In the genomic region with DNA sequence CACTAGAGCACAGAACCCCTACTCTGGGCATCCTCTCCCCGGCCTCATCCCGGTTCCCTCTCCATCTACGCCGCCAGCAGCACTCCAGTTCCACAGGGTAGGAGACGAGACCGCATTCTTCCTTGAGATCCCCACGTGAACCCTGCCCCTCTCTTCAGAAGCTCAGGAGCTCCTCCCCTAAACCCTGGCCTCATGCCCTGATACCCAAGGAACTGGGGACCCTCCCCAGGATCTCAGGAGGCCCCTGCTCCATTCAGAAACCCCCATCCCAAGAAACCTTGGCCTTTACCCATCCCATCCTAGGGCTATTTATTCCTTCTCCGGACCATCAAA, we compare ENCODE assay signal across 6 cellular contexts. TPM values are rescaled to one million over a fixed set of nuclear protein-coding genes. Genes with fewer than 3 reads are reported as not detected.
DNase-seq lines count a peak whose midpoint lies in the region; ATAC-seq, FAIRE-seq and TF ChIP-seq lines count a peak whose summit lies in the region.

No MANE protein-coding gene starts in this region.

- POLR2A ChIA-PET in HepG2 (lab: Yijun Ruan, JAX) = no interaction called here

- TF ChIP-seq EP300 in HepG2 (IDR thresholded peaks at IDR 0.05; ENCODE audit: low read depth in 2 of 2, low read length in 2 of 2) (no peak), HepG2 (CRISPR knock-in tag; IDR thresholded peaks at IDR 0.05; ENCODE audit: borderline replicate concordance) (no peak), gastroesophageal sphincter (IDR thresholded peaks at IDR 0.05) (no peak)

- H3K4me2 ChIP-seq in HepG2 (ENCODE audit: low read depth, low read length) = peak overlapping the region; percentile 72; the same call in 1 of the 2 replicates

- DNase-seq in HepG2 (ENCODE audit: low spot score) = no peak
- no peak for DNase-seq in right lobe of liver
- no peak for DNase-seq in HCEC 1CT
- DNase-seq in DMS153 (lab: John Stamatoyannopoulos, UW) = no peak

- no peak for TF ChIP-seq CTCF in HepG2 (CRISPR knock-in tag; IDR thresholded peaks at IDR 0.05)
- TF ChIP-seq CTCF in right lobe of liver (IDR thresholded peaks at IDR 0.05) = no peak
- no peak for TF ChIP-seq CTCF in gastroesophageal sphincter (IDR thresholded peaks at IDR 0.05)

- H3K27me3 ChIP-seq in HepG2 (ENCODE audit: control insufficient read depth in 1 of 2, insufficient read depth in 2 of 2, low read length in 2 of 2) (no peaks in the 10 kb centered on the region), right lobe of liver (no peaks in the 10 kb centered on the region), gastroesophageal sphincter (no peaks in the 10 kb centered on the region)

- no peaks in the 10 kb centered on the region for H3K79me2 ChIP-seq in HepG2 (ENCODE audit: insufficient read depth, low read length)

- H4K20me1 ChIP-seq in HepG2 (ENCODE audit: insufficient read depth, low read length) = no peaks in the 10 kb centered on the region

- TF ChIP-seq POLR2A in HepG2 (IDR thresholded peaks at IDR 0.05; ENCODE audit: insufficient read depth in 1 of 2, low read depth in 2 of 2, low read length in 2 of 2) (no peak), right lobe of liver (IDR thresholded peaks at IDR 0.05) (no peak), gastroesophageal sphincter (IDR thresholded peaks at IDR 0.05) (no peak)

- CTCF ChIA-PET in HepG2 (lab: Yijun Ruan, JAX; ENCODE audit: low intra/inter-chr PET ratio, low total read pairs) = no interaction called here

- H3K27ac ChIP-seq in HepG2 (ENCODE audit: extremely low read length, insufficient read depth, low read length) (no peak overlapping the region), right lobe of liver (no peak overlapping the region), gastroesophageal sphincter (peak overlapping the region in 3 of 4 donors; percentile 82 to 86 (median 86))

- no peaks in the 10 kb centered on the region for H3K9me3 ChIP-seq in HepG2 (ENCODE audit: low read length)
- no peaks in the 10 kb centered on the region for H3K9me3 ChIP-seq in right lobe of liver
- H3K9me3 ChIP-seq in gastroesophageal sphincter = no peaks in the 10 kb centered on the region

- ATAC-seq in HepG2 (no peak), right lobe of liver (no peak), gastroesophageal sphincter (no peak), HG02973 (IDR thresholded peaks at IDR 0.05; ENCODE audit: unreplicated experiment) (no peak)

- FAIRE-seq in HepG2 (lab: Jason Lieb, UNC) = no peak

- BruUV-seq in HepG2 (replicated peaks; lab: Mats Ljungman, UMichigan) = no TSS peak

- peaks cover 33% of the 10 kb centered on the region for H3K4me1 ChIP-seq in HepG2 (ENCODE audit: insufficient read depth, low read length)
- no peaks in the 10 kb centered on the region for H3K4me1 ChIP-seq in right lobe of liver
- H3K4me1 ChIP-seq in gastroesophageal sphincter = peaks cover 0 to 46% (median 0%) of the 10 kb centered on the region in 3 donors

- in situ Hi-C loops in HepG2 (cut with HindIII; ENCODE audit: extremely low pct_ligation_motif_present, low pct_unique_long_range_greater_than_20kb) = loop anchor here (5.0 kb wide), 1 partner anchor 63 kb away; the partner anchor contains the start of gene GPKOW

- no peak overlapping the region for H3K9ac ChIP-seq in HepG2 (ENCODE audit: insufficient read depth, low read depth, low read length)

- no peak overlapping the region for H2AFZ ChIP-seq in HepG2 (ENCODE audit: low read length)

- TF ChIP-seq RAD21 in HepG2 (CRISPR knock-in tag; IDR thresholded peaks at IDR 0.05) = no peak

- H3K4me3 ChIP-seq in HepG2 (replicated peaks in 1 of 3; ENCODE audit: insufficient read depth in 1 of 3, low read depth in 2 of 3, low read length in 3 of 3) = no peak overlapping the region
- H3K4me3 ChIP-seq in right lobe of liver = peak overlapping the region in 1 of 3 donors; percentile 48
- H3K4me3 ChIP-seq in gastroesophageal sphincter = peak overlapping the region; percentile 25 to 56

- H3K36me3 ChIP-seq in HepG2 (replicated peaks in 1 of 2; ENCODE audit: control insufficient read depth in 1 of 2, insufficient read depth in 2 of 2, low read length in 2 of 2) = no peaks in the 10 kb centered on the region; a peak in 1 of 5 replicates
- H3K36me3 ChIP-seq in right lobe of liver = peaks cover 0 to 4% (median 0%) of the 10 kb centered on the region in 4 donors
- peaks cover 0 to 25% of the 10 kb centered on the region in 2 donors for H3K36me3 ChIP-seq in gastroesophageal sphincter

- intact Hi-C loops in HepG2 (cut with micrococcal nuclease; ENCODE audit: unreplicated experiment) (loop anchor here (5.0 kb wide), 1 partner anchor 448 kb away; no protein-coding TSS in a partner anchor), right lobe of liver (cut with DNase I) (no loop called here)

- 93% methylated on average over 8 of the region's 8 CpGs for WGBS in HepG2 (ENCODE audit: low lambda C conversion rate)
- 32% methylated on average over 8 of the region's 8 CpGs for WGBS in right lobe of liver (ENCODE audit: insufficient coverage, low coverage, low lambda C conversion rate, missing lambda C conversion rate)
- 60 to 63% methylated on average over 1 to 7 of the region's 8 CpGs for WGBS in gastroesophageal sphincter (ENCODE audit: low coverage in 1 of 2), 2 donors

RNA-seq across cellular contexts. Expression of gene PRICKLE3, which starts 1.1 kb away (rescaled TPM):
- total RNA-seq in HepG2 (2016; rRNA removed; fragmentation: Illumina TruSeq; extraction: Trizol) (2.5 and 2.6 TPM in 2 replicates), right lobe of liver (1 to 10 TPM; 3.8 to 6.4 (median 5.0) TPM), gastroesophageal sphincter (10 to 100 TPM in 2 of 4 donors, 1 to 10 TPM in 2; 6.2 to 15.9 (median 9.6) TPM)
- 1.5 and 2.5 TPM in 2 replicates for total RNA-seq in HepG2 (2016; cell fraction: cytosol; rRNA removed; fragmentation: Illumina TruSeq; extraction: Trizol; ENCODE audit: low read depth)
- total RNA-seq in HepG2 (2016; cell fraction: insoluble cytoplasmic fraction; rRNA removed; fragmentation: Illumina TruSeq; extraction: Trizol) = 2.2 and 2.6 TPM in 2 replicates
- total RNA-seq in HepG2 (2016; cell fraction: membrane; rRNA removed; fragmentation: Illumina TruSeq; extraction: Trizol) = 2.7 and 4.0 TPM in 2 replicates
- 4.3 and 4.4 TPM in 2 replicates for total RNA-seq in HepG2 (2016; cell fraction: nucleus; rRNA removed; fragmentation: Illumina TruSeq; extraction: Trizol)
- 2.6 and 2.9 TPM in 2 replicates for polyA plus RNA-seq in HepG2 (2011; rRNA removed)
- polyA plus RNA-seq in HepG2 (2011; cell fraction: cytosol; rRNA removed) = 1.6 and 1.7 TPM in 2 replicates
- 17.3 and 17.7 TPM in 2 replicates for polyA plus RNA-seq in HepG2 (2011; cell fraction: nucleus; rRNA removed)
- polyA plus RNA-seq in HepG2 (2012) = 3.2 and 4.9 TPM in 2 replicates
- polyA plus RNA-seq in HepG2 (2016; cell fraction: cytosol; fragmentation: Illumina TruSeq; extraction: Trizol; ENCODE audit: low read depth) = 1.0 and 1.1 TPM in 2 replicates
- polyA plus RNA-seq in HepG2 (2016; cell fraction: insoluble cytoplasmic fraction; fragmentation: Illumina TruSeq; extraction: Trizol; ENCODE audit: low read depth) = 2.2 and 2.8 TPM in 2 replicates
- 1.9 and 2.3 TPM in 2 replicates for polyA plus RNA-seq in HepG2 (2016; cell fraction: membrane; fragmentation: Illumina TruSeq; extraction: Trizol; ENCODE audit: low read depth)
- polyA plus RNA-seq in HepG2 (2016; cell fraction: nucleus; fragmentation: Illumina TruSeq; extraction: Trizol; ENCODE audit: insufficient read depth, low read depth) = 8.7 and 12.2 TPM in 2 replicates
- polyA minus RNA-seq in HepG2 (2011; rRNA and poly(A)+ RNA removed; ENCODE audit: low replicate concordance) = 4.0 and 25.7 TPM in 2 replicates
- polyA minus RNA-seq in HepG2 (2011; cell fraction: cytosol; rRNA and poly(A)+ RNA removed) = 2.5 and 2.6 TPM in 2 replicates
- 5.2 and 5.6 TPM in 2 replicates for polyA minus RNA-seq in HepG2 (2011; cell fraction: nucleus; rRNA and poly(A)+ RNA removed)

RNA-seq across cellular contexts. Expression of gene PLP2, which starts 13.3 kb away (rescaled TPM):
- total RNA-seq in HepG2 (2016; rRNA removed; fragmentation: Illumina TruSeq; extraction: Trizol) (0.18 and 0.40 TPM in 2 replicates), right lobe of liver (10 to 100 TPM in 4 of 6 experiments, 1 to 10 TPM in 2; 7.4 to 24.4 (median 14.5) TPM), gastroesophageal sphincter (10 to 100 TPM; 57.9 to 78.7 (median 67.9) TPM)
- total RNA-seq in HepG2 (2016; cell fraction: cytosol; rRNA removed; fragmentation: Illumina TruSeq; extraction: Trizol; ENCODE audit: low read depth) = not detected in 2 replicates
- 0.19 and 0.24 TPM in 2 replicates for total RNA-seq in HepG2 (2016; cell fraction: insoluble cytoplasmic fraction; rRNA removed; fragmentation: Illumina TruSeq; extraction: Trizol)
- total RNA-seq in HepG2 (2016; cell fraction: membrane; rRNA removed; fragmentation: Illumina TruSeq; extraction: Trizol) = 0.45 TPM in 1 of 2 replicates, not detected in the other
- total RNA-seq in HepG2 (2016; cell fraction: nucleus; rRNA removed; fragmentation: Illumina TruSeq; extraction: Trizol) = 0.50 TPM in 1 of 2 replicates, not detected in the other
- 3.6 and 5.1 TPM in 2 replicates for polyA plus RNA-seq in HepG2 (2011; rRNA removed)
- polyA plus RNA-seq in HepG2 (2011; cell fraction: cytosol; rRNA removed) = 4.2 and 6.6 TPM in 2 replicates
- polyA plus RNA-seq in HepG2 (2011; cell fraction: nucleus; rRNA removed) = 1.5 and 1.9 TPM in 2 replicates
- 2.8 and 4.2 TPM in 2 replicates for polyA plus RNA-seq in HepG2 (2012)
- polyA plus RNA-seq in HepG2 (2016; cell fraction: cytosol; fragmentation: Illumina TruSeq; extraction: Trizol; ENCODE audit: low read depth) = 0.70 and 0.82 TPM in 2 replicates
- polyA plus RNA-seq in HepG2 (2016; cell fraction: insoluble cytoplasmic fraction; fragmentation: Illumina TruSeq; extraction: Trizol; ENCODE audit: low read depth) = 0.23 and 0.32 TPM in 2 replicates
- polyA plus RNA-seq in HepG2 (2016; cell fraction: membrane; fragmentation: Illumina TruSeq; extraction: Trizol; ENCODE audit: low read depth) = 0.83 and 0.88 TPM in 2 replicates
- polyA plus RNA-seq in HepG2 (2016; cell fraction: nucleus; fragmentation: Illumina TruSeq; extraction: Trizol; ENCODE audit: insufficient read depth, low read depth) = 0.70 and 0.76 TPM in 2 replicates
- 4.8 and 952 TPM in 2 replicates for polyA minus RNA-seq in HepG2 (2011; rRNA and poly(A)+ RNA removed; ENCODE audit: low replicate concordance)
- 1.8 and 2.3 TPM in 2 replicates for polyA minus RNA-seq in HepG2 (2011; cell fraction: cytosol; rRNA and poly(A)+ RNA removed)
- 1.3 and 1.9 TPM in 2 replicates for polyA minus RNA-seq in HepG2 (2011; cell fraction: nucleus; rRNA and poly(A)+ RNA removed)

RNA-seq across cellular contexts. Expression of gene SYP, which starts 15.0 kb away (rescaled TPM):
- total RNA-seq in HepG2 (2016; rRNA removed; fragmentation: Illumina TruSeq; extraction: Trizol) = 1.7 and 2.5 TPM in 2 replicates
- total RNA-seq in HepG2 (2016; cell fraction: cytosol; rRNA removed; fragmentation: Illumina TruSeq; extraction: Trizol; ENCODE audit: low read depth) = 0.40 and 0.62 TPM in 2 replicates
- total RNA-seq in HepG2 (2016; cell fraction: insoluble cytoplasmic fraction; rRNA removed; fragmentation: Illumina TruSeq; extraction: Trizol) = 0.62 and 2.3 TPM in 2 replicates
- total RNA-seq in HepG2 (2016; cell fraction: membrane; rRNA removed; fragmentation: Illumina TruSeq; extraction: Trizol) = 0.55 and 0.93 TPM in 2 replicates
- 1.4 and 2.4 TPM in 2 replicates for total RNA-seq in HepG2 (2016; cell fraction: nucleus; rRNA removed; fragmentation: Illumina TruSeq; extraction: Trizol)
- polyA plus RNA-seq in HepG2 (2011; rRNA removed) = 2.0 and 4.4 TPM in 2 replicates
- polyA plus RNA-seq in HepG2 (2011; cell fraction: cytosol; rRNA removed) = 2.7 and 2.9 TPM in 2 replicates
- 3.0 and 5.4 TPM in 2 replicates for polyA plus RNA-seq in HepG2 (2011; cell fraction: nucleus; rRNA removed)
- polyA plus RNA-seq in HepG2 (2012) = 6.5 and 6.7 TPM in 2 replicates
- 0.21 and 0.33 TPM in 2 replicates for polyA plus RNA-seq in HepG2 (2016; cell fraction: cytosol; fragmentation: Illumina TruSeq; extraction: Trizol; ENCODE audit: low read depth)
- polyA plus RNA-seq in HepG2 (2016; cell fraction: insoluble cytoplasmic fraction; fragmentation: Illumina TruSeq; extraction: Trizol; ENCODE audit: low read depth) = 0.52 and 0.99 TPM in 2 replicates
- polyA plus RNA-seq in HepG2 (2016; cell fraction: membrane; fragmentation: Illumina TruSeq; extraction: Trizol; ENCODE audit: low read depth) = 0.50 and 0.73 TPM in 2 replicates
- 3.2 and 4.6 TPM in 2 replicates for polyA plus RNA-seq in HepG2 (2016; cell fraction: nucleus; fragmentation: Illumina TruSeq; extraction: Trizol; ENCODE audit: insufficient read depth, low read depth)
- polyA minus RNA-seq in HepG2 (2011; rRNA and poly(A)+ RNA removed; ENCODE audit: low replicate concordance) = 1.6 and 4.4 TPM in 2 replicates
- 2.1 and 3.0 TPM in 2 replicates for polyA minus RNA-seq in HepG2 (2011; cell fraction: cytosol; rRNA and poly(A)+ RNA removed)
- 1.7 and 2.2 TPM in 2 replicates for polyA minus RNA-seq in HepG2 (2011; cell fraction: nucleus; rRNA and poly(A)+ RNA removed)
- under 1 TPM in 5 of 6 experiments, not detected in 1; 0.12 to 0.39 (median 0.27) TPM for total RNA-seq in right lobe of liver
- total RNA-seq in gastroesophageal sphincter = 10 to 100 TPM in 1 of 4 donors, 1 to 10 TPM in 3; 2.9 to 10.5 (median 5.4) TPM

RNA-seq across cellular contexts. Expression of gene MAGIX, which starts 22.5 kb away (rescaled TPM):
- total RNA-seq in HepG2 (2016; rRNA removed; fragmentation: Illumina TruSeq; extraction: Trizol) (1.0 and 1.2 TPM in 2 replicates), right lobe of liver (10 to 100 TPM in 4 of 6 experiments, 1 to 10 TPM in 2; 8.8 to 24.0 (median 18.4) TPM), gastroesophageal sphincter (1 to 10 TPM in 3 of 4 donors, under 1 TPM in 1; 0.69 to 4.6 (median 3.1) TPM)
- total RNA-seq in HepG2 (2016; cell fraction: cytosol; rRNA removed; fragmentation: Illumina TruSeq; extraction: Trizol; ENCODE audit: low read depth) = 0.35 and 0.40 TPM in 2 replicates
- total RNA-seq in HepG2 (2016; cell fraction: insoluble cytoplasmic fraction; rRNA removed; fragmentation: Illumina TruSeq; extraction: Trizol) = 0.65 and 1.4 TPM in 2 replicates
- total RNA-seq in HepG2 (2016; cell fraction: membrane; rRNA removed; fragmentation: Illumina TruSeq; extraction: Trizol) = 0.65 and 0.90 TPM in 2 replicates
- 0.78 and 0.85 TPM in 2 replicates for total RNA-seq in HepG2 (2016; cell fraction: nucleus; rRNA removed; fragmentation: Illumina TruSeq; extraction: Trizol)
- polyA plus RNA-seq in HepG2 (2011; rRNA removed) = 0.37 and 0.63 TPM in 2 replicates
- polyA plus RNA-seq in HepG2 (2011; cell fraction: cytosol; rRNA removed) = 0.35 and 1.4 TPM in 2 replicates
- 1.9 and 2.3 TPM in 2 replicates for polyA plus RNA-seq in HepG2 (2011; cell fraction: nucleus; rRNA removed)
- polyA plus RNA-seq in HepG2 (2012) = 0.21 and 0.40 TPM in 2 replicates
- polyA plus RNA-seq in HepG2 (2016; cell fraction: cytosol; fragmentation: Illumina TruSeq; extraction: Trizol; ENCODE audit: low read depth) = 0.27 and 0.53 TPM in 2 replicates
- 0.74 and 1.2 TPM in 2 replicates for polyA plus RNA-seq in HepG2 (2016; cell fraction: insoluble cytoplasmic fraction; fragmentation: Illumina TruSeq; extraction: Trizol; ENCODE audit: low read depth)
- 0.58 and 1.1 TPM in 2 replicates for polyA plus RNA-seq in HepG2 (2016; cell fraction: membrane; fragmentation: Illumina TruSeq; extraction: Trizol; ENCODE audit: low read depth)
- 0.57 and 1.8 TPM in 2 replicates for polyA plus RNA-seq in HepG2 (2016; cell fraction: nucleus; fragmentation: Illumina TruSeq; extraction: Trizol; ENCODE audit: insufficient read depth, low read depth)
- polyA minus RNA-seq in HepG2 (2011; rRNA and poly(A)+ RNA removed; ENCODE audit: low replicate concordance) = 0.60 and 1.7 TPM in 2 replicates
- not detected in 2 replicates for polyA minus RNA-seq in HepG2 (2011; cell fraction: cytosol; rRNA and poly(A)+ RNA removed)
- polyA minus RNA-seq in HepG2 (2011; cell fraction: nucleus; rRNA and poly(A)+ RNA removed) = 0.52 and 1.2 TPM in 2 replicates

RNA-seq across cellular contexts. Expression of gene CACNA1F, which starts 48.1 kb away (rescaled TPM):
- total RNA-seq in HepG2 (2016; rRNA removed; fragmentation: Illumina TruSeq; extraction: Trizol) = not detected in 2 replicates
- not detected in 2 replicates for total RNA-seq in HepG2 (2016; cell fraction: cytosol; rRNA removed; fragmentation: Illumina TruSeq; extraction: Trizol; ENCODE audit: low read depth)
- not detected in 2 replicates for total RNA-seq in HepG2 (2016; cell fraction: insoluble cytoplasmic fraction; rRNA removed; fragmentation: Illumina TruSeq; extraction: Trizol)
- total RNA-seq in HepG2 (2016; cell fraction: membrane; rRNA removed; fragmentation: Illumina TruSeq; extraction: Trizol) = not detected in 2 replicates
- total RNA-seq in HepG2 (2016; cell fraction: nucleus; rRNA removed; fragmentation: Illumina TruSeq; extraction: Trizol) = not detected in 2 replicates
- 0.03 and 0.09 TPM in 2 replicates for polyA plus RNA-seq in HepG2 (2011; rRNA removed)
- 0.01 TPM in 1 of 2 replicates, not detected in the other for polyA plus RNA-seq in HepG2 (2011; cell fraction: cytosol; rRNA removed)
- polyA plus RNA-seq in HepG2 (2011; cell fraction: nucleus; rRNA removed) = 0.80 and 0.90 TPM in 2 replicates
- polyA plus RNA-seq in HepG2 (2012) = 0.11 and 0.12 TPM in 2 replicates
- not detected in 2 replicates for polyA plus RNA-seq in HepG2 (2016; cell fraction: cytosol; fragmentation: Illumina TruSeq; extraction: Trizol; ENCODE audit: low read depth)
- polyA plus RNA-seq in HepG2 (2016; cell fraction: insoluble cytoplasmic fraction; fragmentation: Illumina TruSeq; extraction: Trizol; ENCODE audit: low read depth) = not detected in 2 replicates
- polyA plus RNA-seq in HepG2 (2016; cell fraction: membrane; fragmentation: Illumina TruSeq; extraction: Trizol; ENCODE audit: low read depth) = not detected in 2 replicates
- polyA plus RNA-seq in HepG2 (2016; cell fraction: nucleus; fragmentation: Illumina TruSeq; extraction: Trizol; ENCODE audit: insufficient read depth, low read depth) = not detected in 2 replicates
- polyA minus RNA-seq in HepG2 (2011; rRNA and poly(A)+ RNA removed; ENCODE audit: low replicate concordance) = 2.9 TPM in 1 of 2 replicates, not detected in the other
- not detected in 2 replicates for polyA minus RNA-seq in HepG2 (2011; cell fraction: cytosol; rRNA and poly(A)+ RNA removed)
- polyA minus RNA-seq in HepG2 (2011; cell fraction: nucleus; rRNA and poly(A)+ RNA removed) = 0.26 TPM in 1 of 2 replicates, not detected in the other
- total RNA-seq in right lobe of liver = under 1 TPM in 1 of 6 experiments, not detected in 5; 0.06 TPM
- 1 to 10 TPM in 1 of 4 donors, not detected in 3; 1.7 TPM for total RNA-seq in gastroesophageal sphincter

Comparison
In these comparisons a context has a peak if more than half of its experiments do, and no peak if none do; other contexts are left out.
1. RNA of gene PLP2, which starts 13.3 kb away (total RNA-seq): 57.9 to 78.7 TPM in gastroesophageal sphincter and 7.4 to 24.4 TPM in right lobe of liver; 0.18 to 0.50 TPM in HepG2; every median in the first group is over 4 times any median in the second.
2. H3K27ac ChIP-seq: peak in gastroesophageal sphincter (3 of 4); none in HepG2 (single experiment) and right lobe of liver (0 of 3).
3. H3K4me3 ChIP-seq: peak in gastroesophageal sphincter (2 of 2); none in HepG2 (0 of 3).